In genomic region chr5:56409331-56410190, GRCh38 we compare ENCODE assay signal across 9 cellular contexts.
A peak's percentile ranks its signal among the peaks of the same experiment; 100 is the strongest.
DNase-seq lines count a peak whose midpoint lies in the region; ATAC-seq and TF ChIP-seq lines count a peak whose summit lies in the region.
"Had no signal": no experiment of that assay in that cellular context is flagged by ENCODE, and none has a peak within 500 bp of the region (broad histone marks: within the 10 kb centered on the region; RNA-seq: fewer than 3 reads in every experiment).

No MANE protein-coding gene starts in this region.

- H3K9me3 ChIP-seq in parathyroid adenoma (ENCODE audit: control insufficient read depth, low read length) (no peaks in the 10 kb centered on the region), neural progenitor cell (ENCODE audit: low read depth) (no peaks in the 10 kb centered on the region)

- H3K27me3 ChIP-seq in parathyroid adenoma (ENCODE audit: control insufficient read depth, insufficient read depth, low read length) (no peaks in the 10 kb centered on the region), neural progenitor cell (no peaks in the 10 kb centered on the region)

- H3K4me1 Mint-ChIP-seq in neural progenitor cell: peaks cover 26% of the 10 kb centered on the region

- no peak overlapping the region for H3K4me2 ChIP-seq in parathyroid adenoma (ENCODE audit: low read length)
- H3K4me2 ChIP-seq in neural progenitor cell: no peak overlapping the region

- H4K20me1 ChIP-seq in neural progenitor cell (ENCODE audit: low read depth): no peaks in the 10 kb centered on the region

- H2AFZ ChIP-seq in parathyroid adenoma (peak overlapping the region; percentile 44), neural progenitor cell (replicated peaks) (no peak overlapping the region)

- TF ChIP-seq CTCF in parathyroid adenoma (IDR thresholded peaks at IDR 0.05) (no peak), neural progenitor cell (IDR thresholded peaks at IDR 0.05) (no peak)

- ATAC-seq in esophagus mucosa: peak; percentile 53

- no peak overlapping the region for H3K9ac ChIP-seq in parathyroid adenoma
- H3K9ac ChIP-seq in neural progenitor cell: no peak overlapping the region

- DNase-seq in DMS 273 (lab: John Stamatoyannopoulos, UW; ENCODE audit: unreplicated experiment): peak; percentile 90
- DNase-seq in NCI-H524 treated with DMSO at 0.1 percent for 48 hours (lab: John Stamatoyannopoulos, UW): peak; percentile 96
- no peak for DNase-seq in SW 1271 (lab: John Stamatoyannopoulos, UW)
- no peak for DNase-seq in ureter (ENCODE audit: low spot score)
- DNase-seq in DMS53 (lab: John Stamatoyannopoulos, UW): no peak
- DNase-seq in neural progenitor cell (ENCODE audit: low spot score): no peak
- DNase-seq: activated CD4-positive, alpha-beta T cell treated with anti-CD3 and anti-CD28 coated beads, Interleukin-2, amount 50 U/mL, for 4 hours had no signal

- no peaks in the 10 kb centered on the region for H3K36me3 Mint-ChIP-seq in neural progenitor cell

- H3K4me3 ChIP-seq in parathyroid adenoma (ENCODE audit: low read depth, low read length) (no peak overlapping the region), neural progenitor cell (no peak overlapping the region)

- H3K79me2 ChIP-seq in parathyroid adenoma: no peaks in the 10 kb centered on the region
- H3K79me2 ChIP-seq in neural progenitor cell (ENCODE audit: low read depth): no peaks in the 10 kb centered on the region

- no peaks in the 10 kb centered on the region for H3F3A ChIP-seq in neural progenitor cell (ENCODE audit: low read depth)

- H3K27ac ChIP-seq in parathyroid adenoma: no peak overlapping the region
- no peak overlapping the region for H3K27ac ChIP-seq in neural progenitor cell

- no peaks in the 10 kb centered on the region for H3K36me3 ChIP-seq in parathyroid adenoma (ENCODE audit: control insufficient read depth, insufficient read depth, low read length)
- no peaks in the 10 kb centered on the region for H3K36me3 ChIP-seq in neural progenitor cell

- no peaks in the 10 kb centered on the region for H3K9me3 Mint-ChIP-seq in neural progenitor cell

- peaks cover 2% of the 10 kb centered on the region for H3K27me3 Mint-ChIP-seq in neural progenitor cell (ENCODE audit: insufficient read depth, low read depth)

- H3K27ac Mint-ChIP-seq in neural progenitor cell: no peak overlapping the region

- no peak overlapping the region for H3K4me3 Mint-ChIP-seq in neural progenitor cell

- H3K4me1 ChIP-seq in parathyroid adenoma (peaks cover 21% of the 10 kb centered on the region), neural progenitor cell (peaks cover 11% of the 10 kb centered on the region)

Comparison
In these comparisons a context has a peak if more than half of its experiments do, and no peak if none do; other contexts are left out.
1. DNase-seq: peak in DMS 273 (single experiment) and NCI-H524 treated with DMSO at 0.1 percent for 48 hours (single experiment); none in SW 1271 (0 of 2), ureter (single experiment), DMS53 (single experiment) and neural progenitor cell (single experiment).